Comparison of ENCODE assay signal across 1 cellular context in the genomic region with DNA sequence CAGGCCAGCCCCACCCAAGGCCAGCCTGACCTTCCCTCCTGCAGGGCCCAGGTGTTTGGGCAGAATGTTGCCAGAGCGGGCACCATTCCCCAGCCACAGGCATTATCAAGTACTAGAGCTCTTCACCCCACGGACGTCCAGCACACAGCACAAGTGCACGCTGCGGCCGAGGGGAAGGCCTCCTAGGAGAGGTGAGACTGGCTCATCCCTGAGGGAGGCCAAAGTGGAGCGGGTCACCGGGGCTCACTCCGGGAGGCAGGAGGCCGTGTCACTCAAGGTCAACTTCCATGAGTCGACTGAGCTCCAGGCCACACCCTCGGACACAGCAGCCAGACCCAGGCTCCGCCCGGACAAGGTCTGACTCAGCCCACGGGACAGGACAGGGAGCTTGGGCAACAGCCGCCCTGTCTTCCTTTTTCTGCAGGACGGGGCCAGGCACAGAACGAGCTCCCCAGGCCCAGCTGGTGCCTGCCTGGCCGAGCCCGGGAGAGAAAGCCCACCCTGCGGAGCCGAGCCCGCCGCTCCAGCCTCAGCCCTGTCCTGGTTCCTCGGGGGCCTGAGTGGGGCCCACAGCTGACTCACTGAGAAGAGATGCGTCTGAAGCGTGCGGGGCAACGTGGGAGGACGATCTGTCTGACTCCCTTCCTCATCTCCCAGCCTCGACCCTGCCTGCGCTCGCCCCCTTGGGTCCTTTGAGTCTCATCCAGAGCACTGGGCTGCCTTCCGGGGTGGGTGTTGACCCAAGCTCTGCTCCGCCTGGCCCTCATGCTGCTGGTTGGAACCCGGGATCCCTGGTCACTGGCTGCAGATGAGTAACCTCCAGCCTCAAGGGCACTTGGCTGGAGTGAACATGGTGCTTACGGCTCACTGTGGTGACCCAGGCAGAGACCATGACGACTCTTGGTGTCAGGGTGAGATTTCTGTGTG.
TF ChIP-seq lines count a peak whose summit lies in the region.

No MANE protein-coding gene starts in this region.

TF ChIP-seq in GM12878, 131 proteins besides CTCF, POLR2A, EP300 and RAD21:
- TF ChIP-seq ZBTB11 (CRISPR knock-in tag; IDR thresholded peaks at IDR 0.05) (no peak), CEBPZ (IDR thresholded peaks at IDR 0.05; ENCODE audit: low read depth, low read length) (no peak), ZNF207 (IDR thresholded peaks at IDR 0.05; ENCODE audit: borderline replicate concordance) (no peak), ZNF274 (IDR thresholded peaks at IDR 0.05; ENCODE audit: insufficient read depth, insufficient read length) (no peak), EED (IDR thresholded peaks at IDR 0.05; ENCODE audit: low read depth) (no peak), SIN3A (IDR thresholded peaks at IDR 0.05; ENCODE audit: low read depth, low read length) (no peak)
